In the genomic region with DNA sequence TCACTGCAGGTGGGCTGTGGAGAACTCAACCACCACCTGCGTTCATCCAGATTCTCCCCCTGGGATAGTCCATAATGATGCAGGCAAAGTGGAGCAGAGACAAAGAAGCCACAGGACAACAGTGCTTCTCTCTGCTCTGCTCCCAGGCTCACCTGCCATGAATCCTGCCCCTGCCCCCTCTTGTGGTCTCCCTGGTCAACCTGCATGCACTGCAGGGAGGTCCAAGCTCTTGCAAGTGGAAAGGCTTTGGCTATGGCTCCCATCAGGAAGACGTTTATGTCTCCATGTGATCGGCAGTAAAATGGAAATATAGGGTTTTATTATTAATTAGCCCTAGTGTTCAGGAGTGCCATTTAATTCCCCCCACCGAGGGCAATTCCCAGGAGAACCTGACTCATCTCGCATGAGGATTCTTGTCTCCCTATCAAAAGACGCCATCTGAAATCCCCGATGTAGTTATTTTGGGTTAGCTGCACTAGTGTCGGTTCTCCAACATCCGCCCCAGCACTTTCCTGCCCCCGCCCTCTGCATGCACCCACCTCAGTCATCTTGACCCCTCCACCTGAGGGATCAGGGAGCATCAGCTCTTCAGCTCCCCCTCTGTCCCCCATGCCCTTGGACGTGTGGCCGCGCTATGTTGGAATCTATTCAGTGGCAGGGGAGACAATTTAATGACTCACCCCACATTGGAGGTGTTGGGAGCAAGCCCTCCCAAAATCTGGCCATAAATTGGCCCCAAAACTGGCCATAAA, we compare ENCODE assay signal across 28 cellular contexts.
"Had no signal": no experiment of that assay in that cellular context is flagged by ENCODE, and none has a peak within 500 bp of the region (broad histone marks: within the 10 kb centered on the region; RNA-seq: fewer than 3 reads in every experiment).

No MANE protein-coding gene starts in this region.

- H3K27me3 ChIP-seq: ascending aorta, cardiac muscle cell had no signal

- H3K9me3 ChIP-seq: ascending aorta had no signal

- H3K4me3 ChIP-seq: ascending aorta, cardiac muscle cell had no signal

- H3K36me3 Mint-ChIP-seq: activated naive CD4-positive, alpha-beta T cell treated with anti-CD3 and anti-CD28 coated beads, Interleukin-2, amount 50 U/mL, for 24 hours; activated naive CD8-positive, alpha-beta T cell treated with anti-CD3 and anti-CD28 coated beads, Interleukin-2, amount 10 ng/mL, durations not matched to agents 7 days and 5 days had no signal

- H3K9me3 Mint-ChIP-seq: activated CD4-positive, alpha-beta memory T cell treated with anti-CD3 and anti-CD28 coated beads, Interleukin-2, amount 10 ng/mL, durations not matched to agents 7 days and 5 days; activated naive CD4-positive, alpha-beta T cell treated with anti-CD3 and anti-CD28 coated beads, Interleukin-2, amount 50 U/mL, for 24 hours; activated naive CD8-positive, alpha-beta T cell treated with anti-CD3 and anti-CD28 coated beads, Interleukin-2, amount 10 ng/mL, durations not matched to agents 7 days and 5 days; activated T-cell treated with anti-CD3 and anti-CD28 coated beads, Interleukin-2, amount 50 U/mL, for 24 hours; activated T-helper 2 cell treated with anti-CD3 and anti-CD28 coated beads, Interferon-gamma antibody, Interleukin-2, Interleukin-4, amounts not matched to agents 10 μg/mL and 5 μg/mL and 100 μg/mL, durations not matched to agents 14 hours and 24 hours and 36 hours; central memory CD8-positive, alpha-beta T cell had no signal

- H3K27ac ChIP-seq: ascending aorta, cardiac muscle cell, WERI-Rb-1 had no signal

- H3K4me3 Mint-ChIP-seq: activated CD4-positive, alpha-beta memory T cell treated with anti-CD3 and anti-CD28 coated beads, Interleukin-2, amount 10 ng/mL, durations not matched to agents 7 days and 5 days; activated naive CD4-positive, alpha-beta T cell treated with anti-CD3 and anti-CD28 coated beads, Interleukin-2, amount 50 U/mL, for 24 hours; activated naive CD8-positive, alpha-beta T cell treated with anti-CD3 and anti-CD28 coated beads, Interleukin-2, amount 10 ng/mL, durations not matched to agents 7 days and 5 days; activated T-cell treated with anti-CD3 and anti-CD28 coated beads, Interleukin-2, amount 50 U/mL, for 24 hours; central memory CD8-positive, alpha-beta T cell had no signal

- H3K27ac Mint-ChIP-seq: activated CD4-positive, alpha-beta memory T cell treated with anti-CD3 and anti-CD28 coated beads, Interleukin-2, amount 10 ng/mL, durations not matched to agents 7 days and 5 days; activated naive CD4-positive, alpha-beta T cell treated with anti-CD3 and anti-CD28 coated beads, Interleukin-2, amount 50 U/mL, for 24 hours; activated naive CD8-positive, alpha-beta T cell treated with anti-CD3 and anti-CD28 coated beads, Interleukin-2, amount 10 ng/mL, durations not matched to agents 7 days and 5 days; activated T-cell treated with anti-CD3 and anti-CD28 coated beads, Interleukin-2, amount 50 U/mL, for 24 hours; activated T-helper 2 cell treated with anti-CD3 and anti-CD28 coated beads, Interferon-gamma antibody, Interleukin-2, Interleukin-4, amounts not matched to agents 10 μg/mL and 5 μg/mL and 100 μg/mL, durations not matched to agents 14 hours and 24 hours and 36 hours had no signal

- DNase-seq: activated CD4-positive, alpha-beta memory T cell treated with anti-CD3 and anti-CD28 coated beads, Interleukin-2, amount 10 ng/mL, durations not matched to agents 7 days and 5 days; activated CD4-positive, alpha-beta T cell treated with anti-CD3 and anti-CD28 coated beads for 1 hour; activated CD4-positive, alpha-beta T cell treated with anti-CD3 and anti-CD28 coated beads for 48 hours; activated CD4-positive, CD25-positive, alpha-beta regulatory T cell; activated gamma-delta T cell; activated naive CD4-positive, alpha-beta T cell treated with Interleukin-2 at 50 U/mL for 16 hours; activated naive CD8-positive, alpha-beta T cell treated with anti-CD3 and anti-CD28 coated beads, Interleukin-2, amount 10 ng/mL, durations not matched to agents 7 days and 5 days; activated T-cell treated with anti-CD3 and anti-CD28 coated beads, Interleukin-2, amount 50 U/mL, for 24 hours; amygdala; NCI-H1092 treated with DMSO at 0.1 percent for 48 hours; NCI-H1417; NCI-H146; NCI-H187; NCI-H2029 treated with DMSO at 0.1 percent for 48 hours; NCI-H2107; NCI-H2171; NCI-H446 treated with DMSO at 0.1 percent for 48 hours; NCI-H524; NCI-H69; NCI-H82; Right ventricle myocardium superior; T1000; WERI-Rb-1 had no signal

- H3K36me3 ChIP-seq: ascending aorta, cardiac muscle cell, WERI-Rb-1 had no signal
